In the genomic region with DNA sequence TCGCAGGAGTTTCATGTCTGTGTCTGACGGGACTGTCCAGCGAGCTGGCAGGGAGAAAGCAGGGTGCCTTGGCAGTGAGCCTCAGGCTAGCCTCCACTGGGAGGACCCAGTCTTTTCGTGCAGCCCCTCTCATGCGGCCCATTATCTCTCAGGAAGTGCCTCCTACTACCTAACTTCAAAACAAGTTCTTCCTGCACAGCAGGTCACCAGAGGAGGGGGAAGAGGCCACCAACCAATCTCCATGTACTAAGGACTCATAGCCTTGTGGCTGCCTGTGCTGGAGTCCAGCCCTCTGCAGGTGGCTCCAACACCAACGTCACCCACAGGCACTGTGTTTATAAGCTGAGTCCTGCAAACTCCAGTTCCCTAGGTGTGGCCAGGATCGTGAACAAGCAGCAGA, we compare ENCODE assay signal across 13 cellular contexts. TPM values are rescaled to one million over a fixed set of nuclear protein-coding genes. Genes with fewer than 3 reads are reported as not detected.
DNase-seq lines count a peak whose midpoint lies in the region; ATAC-seq, FAIRE-seq and TF ChIP-seq lines count a peak whose summit lies in the region.
"Had no signal": no experiment of that assay in that cellular context is flagged by ENCODE, and none has a peak within 500 bp of the region (broad histone marks: within the 10 kb centered on the region; RNA-seq: fewer than 3 reads in every experiment).

No MANE protein-coding gene starts in this region.

- H3K9ac ChIP-seq in K562 (ENCODE audit: insufficient read depth in 1 of 2, low read depth in 2 of 2, low read length in 2 of 2) (no peak overlapping the region), mucosa of stomach (ENCODE audit: low read length) (peak overlapping the region; percentile 26)

- H3K4me3 Mint-ChIP-seq in CD4-positive, CD25-positive, alpha-beta regulatory T cell: peak overlapping the region; percentile 36 to 60 (median 48)

- intact Hi-C loops in K562 (cut with micrococcal nuclease): no loop called here

- no peaks in the 10 kb centered on the region for H3K9me1 ChIP-seq in K562 (ENCODE audit: control insufficient read depth, insufficient read depth, low read length)

- peak overlapping the region; percentile 20 to 86 (median 86) for H3K27ac Mint-ChIP-seq in CD4-positive, CD25-positive, alpha-beta regulatory T cell

- CTCF ChIA-PET in K562 (lab: Yijun Ruan, JAX; ENCODE audit: low intra/inter-chr PET ratio): interaction anchor here (0.5 to 0.6 kb wide), 2 partner anchors 66 to 277 kb away, joined by 3 read pairs; no protein-coding TSS in a partner anchor

- TF ChIP-seq POLR2A in K562 (conservative IDR thresholded peaks at IDR 0.05): no peak

- peak overlapping the region; percentile 57 for H2AFZ ChIP-seq in K562 (ENCODE audit: low read depth, low read length)

- peaks cover 0 to 1% (median 0%) of the 10 kb centered on the region in 7 donors for H3K9me3 Mint-ChIP-seq in CD4-positive, CD25-positive, alpha-beta regulatory T cell

- peaks cover 5% of the 10 kb centered on the region for H3K36me3 Mint-ChIP-seq in CD4-positive, CD25-positive, alpha-beta regulatory T cell

- H3K79me2 ChIP-seq in K562 (ENCODE audit: control insufficient read depth, insufficient read depth, low read length): no peaks in the 10 kb centered on the region

- POLR2A ChIA-PET in K562 (lab: Yijun Ruan, JAX): interaction anchor here (2.1 kb wide), 1 partner anchor 16 kb away, joined by 5 read pairs; no protein-coding TSS in a partner anchor

- H3K27me3 Mint-ChIP-seq in CD4-positive, CD25-positive, alpha-beta regulatory T cell: peaks cover 17% of the 10 kb centered on the region

- no peak overlapping the region for H3K4me3 ChIP-seq in CD4-positive, CD25-positive, alpha-beta regulatory T cell (ENCODE audit: low read depth, low read length)
- no peak overlapping the region for H3K4me3 ChIP-seq in K562
- H3K4me3 ChIP-seq in mucosa of stomach (ENCODE audit: low read length): no peak overlapping the region
- H3K4me3 ChIP-seq: SJSA1 had no signal

- peaks cover 20% of the 10 kb centered on the region for H3K4me1 ChIP-seq in CD4-positive, CD25-positive, alpha-beta regulatory T cell (ENCODE audit: control insufficient read depth, insufficient read depth, low read length, poor library complexity, severe bottlenecking)
- peaks cover 4 to 14% of the 10 kb centered on the region in 2 experiments; a peak in 3 of 5 replicates for H3K4me1 ChIP-seq in K562 (replicated peaks in 1 of 2; ENCODE audit: control insufficient read depth in 2 of 2, insufficient read depth in 2 of 2, low read length in 2 of 2)
- peaks cover 71% of the 10 kb centered on the region for H3K4me1 ChIP-seq in mucosa of stomach (ENCODE audit: control insufficient read depth, insufficient read depth, low read length)

- H3K36me3 ChIP-seq in CD4-positive, CD25-positive, alpha-beta regulatory T cell (ENCODE audit: control insufficient read depth, insufficient read depth, low read length): no peaks in the 10 kb centered on the region
- H3K36me3 ChIP-seq in K562 (ENCODE audit: control insufficient read depth, insufficient read depth, low read length) (no peaks in the 10 kb centered on the region), mucosa of stomach (ENCODE audit: control insufficient read depth, insufficient read depth, low read length) (no peaks in the 10 kb centered on the region)
- H3K36me3 ChIP-seq: SJSA1 had no signal

- TF ChIP-seq CTCF in K562 (IDR thresholded peaks at IDR 0.05 in 2 of 3, conservative IDR thresholded peaks at IDR 0.05 in 1 of 3; ENCODE audit: insufficient read depth in 2 of 3, low read depth in 1 of 3, low read length in 3 of 3): no peak

- TF ChIP-seq EP300 in K562 (IDR thresholded peaks at IDR 0.05; ENCODE audit: low read length): no peak

- no peak for TF ChIP-seq RAD21 in K562 (CRISPR knock-in tag; conservative IDR thresholded peaks at IDR 0.05 in 1 of 2, IDR thresholded peaks at IDR 0.05 in 1 of 2)

- H3K27ac ChIP-seq in CD4-positive, CD25-positive, alpha-beta regulatory T cell (ENCODE audit: insufficient read depth, low read length, poor library complexity, severe bottlenecking): no peak overlapping the region
- no peak overlapping the region for H3K27ac ChIP-seq in K562 (ENCODE audit: extremely low read depth, low read depth, low read length)
- H3K27ac ChIP-seq: SJSA1 had no signal

- no peaks in the 10 kb centered on the region for H3K27me3 ChIP-seq in CD4-positive, CD25-positive, alpha-beta regulatory T cell (ENCODE audit: control insufficient read depth, insufficient read depth, low read length)
- H3K27me3 ChIP-seq in K562 (ENCODE audit: control insufficient read depth in 2 of 2, insufficient read depth in 2 of 2, low read length in 2 of 2) (peaks cover 0 to 30% of the 10 kb centered on the region in 2 experiments; a peak in 3 of 5 replicates), mucosa of stomach (ENCODE audit: control insufficient read depth, insufficient read depth, low read length) (no peaks in the 10 kb centered on the region)

- H3K4me2 ChIP-seq in K562 (ENCODE audit: insufficient read depth, low read length): 0 out of 2 replicates have a peak overlapping the region, but pooled peaks have one; percentile 1

- no peaks in the 10 kb centered on the region for H3K9me3 ChIP-seq in CD4-positive, CD25-positive, alpha-beta regulatory T cell (ENCODE audit: control insufficient read depth in 2 of 2, low read length in 2 of 2)
- no peaks in the 10 kb centered on the region for H3K9me3 ChIP-seq in K562 (replicated peaks; ENCODE audit: control insufficient read depth, insufficient read depth, low read depth, low read length)
- no peaks in the 10 kb centered on the region for H3K9me3 ChIP-seq in mucosa of stomach (ENCODE audit: control insufficient read depth, low read length)
- H3K9me3 ChIP-seq: SJSA1 had no signal

- 4% methylated on average over 7 of the region's 7 CpGs for WGBS in K562 (ENCODE audit: insufficient coverage, low coverage, missing lambda C conversion rate)

- in situ Hi-C loops in KBM-7 (cut with MboI; ENCODE audit: low pct_unique_long_range_greater_than_20kb, low sequenced_read_pairs): no loop called here
- in situ Hi-C loops in K562 (cut with MboI): no loop called here

- H3K4me1 Mint-ChIP-seq in CD4-positive, CD25-positive, alpha-beta regulatory T cell: peaks cover 10 to 71% (median 38%) of the 10 kb centered on the region in 4 donors

- peak; percentile 72 for FAIRE-seq in K562 (lab: Jason Lieb, UNC)
- FAIRE-seq: D721Med had no signal

- BruUV-seq in K562 (replicated peaks; lab: Mats Ljungman, UMichigan): no TSS peak

- peak in 1 of 3 donors; percentile 55 for DNase-seq in CD4-positive, CD25-positive, alpha-beta regulatory T cell
- peak; percentile 45 for DNase-seq in KBM-7
- peak in 2 of 4 experiments; percentile 49 to 52 for DNase-seq in K562 (ENCODE audit: extremely low read depth in 1 of 4, low spot score in 3 of 4)
- DNase-seq in NCI-H1930 (lab: John Stamatoyannopoulos, UW): no peak
- no peak for DNase-seq in midbrain (lab: John Stamatoyannopoulos, UW)
- DNase-seq: effector CD8-positive, alpha-beta T cell; HCEC 1CT; retina had no signal

- no peak for ATAC-seq in CD4-positive, CD25-positive, alpha-beta regulatory T cell (ENCODE audit: low read depth in 2 of 2)
- peak; percentile 41 for ATAC-seq in K562
- no peak for ATAC-seq in GM18873 (IDR thresholded peaks at IDR 0.05; ENCODE audit: low FRiP score, unreplicated experiment)
- ATAC-seq in GM18520 (IDR thresholded peaks at IDR 0.05; ENCODE audit: unreplicated experiment): no peak

- H4K20me1 ChIP-seq in K562 (replicated peaks; ENCODE audit: control insufficient read depth, insufficient read depth, low read length): peaks cover 12% of the 10 kb centered on the region

TF ChIP-seq in K562, 482 proteins besides CTCF, POLR2A, EP300 and RAD21 (continues in another document):
- TF ChIP-seq, protein P1, sequence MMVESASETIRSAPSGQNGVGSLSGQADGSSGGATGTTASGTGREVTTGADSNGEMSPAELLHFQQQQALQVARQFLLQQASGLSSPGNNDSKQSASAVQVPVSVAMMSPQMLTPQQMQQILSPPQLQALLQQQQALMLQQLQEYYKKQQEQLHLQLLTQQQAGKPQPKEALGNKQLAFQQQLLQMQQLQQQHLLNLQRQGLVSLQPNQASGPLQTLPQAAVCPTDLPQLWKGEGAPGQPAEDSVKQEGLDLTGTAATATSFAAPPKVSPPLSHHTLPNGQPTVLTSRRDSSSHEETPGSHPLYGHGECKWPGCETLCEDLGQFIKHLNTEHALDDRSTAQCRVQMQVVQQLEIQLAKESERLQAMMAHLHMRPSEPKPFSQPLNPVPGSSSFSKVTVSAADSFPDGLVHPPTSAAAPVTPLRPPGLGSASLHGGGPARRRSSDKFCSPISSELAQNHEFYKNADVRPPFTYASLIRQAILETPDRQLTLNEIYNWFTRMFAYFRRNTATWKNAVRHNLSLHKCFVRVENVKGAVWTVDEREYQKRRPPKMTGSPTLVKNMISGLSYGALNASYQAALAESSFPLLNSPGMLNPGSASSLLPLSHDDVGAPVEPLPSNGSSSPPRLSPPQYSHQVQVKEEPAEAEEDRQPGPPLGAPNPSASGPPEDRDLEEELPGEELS (CRISPR knock-in tag; IDR thresholded peaks at IDR 0.05; ENCODE audit: borderline replicate concordance): no peak
- TF ChIP-seq PYGO2 (tag; IDR thresholded peaks at IDR 0.05): no peak
- TF ChIP-seq RFX1 (IDR thresholded peaks at IDR 0.05): no peak
- TF ChIP-seq ATF1 (CRISPR knock-in tag; IDR thresholded peaks at IDR 0.05): no peak
- TF ChIP-seq ATF1 (tag; IDR thresholded peaks at IDR 0.05): no peak

RNA-seq across cellular contexts. Expression of a gene that starts 4.8 kb away (rescaled TPM):
- 31.2 TPM for total RNA-seq in CD4-positive, CD25-positive, alpha-beta regulatory T cell
- 10 to 100 TPM in 1 of 4 donors, 1 to 10 TPM in 3; 5.0 to 10.7 (median 8.1) TPM for polyA plus RNA-seq in CD4-positive, CD25-positive, alpha-beta regulatory T cell
- total RNA-seq in K562 (2011; cell fraction: chromatin; rRNA removed; ENCODE audit: low replicate concordance): 0.44 and 0.55 TPM in 2 replicates
- 0.13 and 0.67 TPM in 2 replicates for total RNA-seq in K562 (2011; cell fraction: nucleolus; rRNA removed)
- 0.53 and 0.73 TPM in 2 replicates for total RNA-seq in K562 (2011; cell fraction: nucleoplasm; rRNA removed)
- total RNA-seq in K562 (2014; rRNA removed): 0.09 TPM in 1 of 2 replicates, not detected in the other
- total RNA-seq in K562 (2014; rRNA removed; fragmentation: Illumina TruSeq; extraction: Trizol): 0.04 and 0.10 TPM in 2 replicates
- 0.11 and 0.14 TPM in 2 replicates for total RNA-seq in K562 (2015; rRNA removed; fragmentation: Illumina TruSeq; extraction: Trizol)
- 0.34 and 0.38 TPM in 2 replicates for total RNA-seq in K562 (2021)
- 0.15 and 0.21 TPM in 2 replicates for polyA plus RNA-seq in K562 (2011; rRNA removed)
- 0.30 TPM in 1 of 2 replicates, not detected in the other for polyA plus RNA-seq in K562 (2011; cell fraction: cytosol; rRNA removed)
- 0.21 and 1.7 TPM in 2 replicates for polyA plus RNA-seq in K562 (2011; cell fraction: nucleus; rRNA removed)
- 0.13 and 0.35 TPM in 2 replicates for polyA plus RNA-seq in K562 (2012)
- 0.06 TPM in 1 of 2 replicates, not detected in the other for polyA plus RNA-seq in K562 (2014; fragmentation: Illumina TruSeq; extraction: Trizol)
- polyA plus RNA-seq in K562 (2014; fragmentation: Nextera tagmentation; extraction: Ambion mirVana): not detected
- polyA plus RNA-seq in K562 (2014; rRNA removed): not detected in 2 replicates
- 0.21 TPM in 1 of 2 replicates, not detected in the other for polyA minus RNA-seq in K562 (2011; rRNA and poly(A)+ RNA removed)
- not detected in 2 replicates for polyA minus RNA-seq in K562 (2011; cell fraction: cytosol; rRNA and poly(A)+ RNA removed)
- polyA minus RNA-seq in K562 (2011; cell fraction: nucleus; rRNA and poly(A)+ RNA removed): 0.22 and 0.40 TPM in 2 replicates
- total RNA-seq: SJSA1 had no signal

Comparison
In these comparisons a context has a peak if more than half of its experiments do, and no peak if none do; other contexts are left out.
1. RNA of a gene that starts 4.8 kb away (total RNA-seq): 31.2 TPM in CD4-positive, CD25-positive, alpha-beta regulatory T cell (single experiment); 0.04 to 0.73 TPM in K562; every median in the first group is over 10 times any median in the second.